In the genomic region with DNA sequence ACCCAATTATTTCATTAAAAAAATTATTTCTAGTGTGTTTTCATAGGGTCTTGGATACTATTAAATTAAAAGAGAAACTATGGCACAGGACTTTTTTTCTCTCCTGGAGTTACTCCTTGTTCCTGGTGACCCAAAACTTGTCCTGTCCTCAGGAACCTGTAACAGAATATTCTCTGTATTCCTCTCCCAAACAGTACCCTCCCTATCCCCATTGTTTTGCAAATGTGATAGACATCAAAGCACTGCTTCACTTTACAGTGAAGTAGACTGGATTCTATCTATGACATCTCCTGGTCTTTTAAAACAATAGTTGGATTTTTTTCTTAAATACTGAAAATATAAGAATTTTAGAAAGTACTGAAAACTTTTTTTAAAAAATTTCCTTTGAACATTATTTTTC, we compare ENCODE assay signal across 17 cellular contexts. TPM values are rescaled to one million over a fixed set of nuclear protein-coding genes. Genes with fewer than 3 reads are reported as not detected.
DNase-seq lines count a peak whose midpoint lies in the region; ATAC-seq, FAIRE-seq and TF ChIP-seq lines count a peak whose summit lies in the region.
"Had no signal": no experiment of that assay in that cellular context is flagged by ENCODE, and none has a peak within 500 bp of the region (broad histone marks: within the 10 kb centered on the region; RNA-seq: fewer than 3 reads in every experiment).

No MANE protein-coding gene starts in this region.

- H3K9me3 ChIP-seq in neutrophil = no peaks in the 10 kb centered on the region
- no peaks in the 10 kb centered on the region for H3K9me3 ChIP-seq in neural progenitor cell (ENCODE audit: low read depth)
- H3K9me3 ChIP-seq: HAP-1 had no signal

- H4K20me1 ChIP-seq in neural progenitor cell (ENCODE audit: low read depth) = no peaks in the 10 kb centered on the region

- no peak overlapping the region for H3K27ac Mint-ChIP-seq in WTC11
- H3K27ac Mint-ChIP-seq in T-cell = no peak overlapping the region
- no peak overlapping the region for H3K27ac Mint-ChIP-seq in neural progenitor cell
- H3K27ac Mint-ChIP-seq: CD8-positive, alpha-beta T cell had no signal

- FAIRE-seq in G401.6 (lab: Jason Lieb, UNC) = peak; percentile 11
- FAIRE-seq: D721Med, HTR-8/SVneo had no signal

- H3K36me3 Mint-ChIP-seq in WTC11 (peaks cover 31% of the 10 kb centered on the region), T-cell (peaks cover 43% of the 10 kb centered on the region), neural progenitor cell (peaks cover 12% of the 10 kb centered on the region)

- H3K4me1 Mint-ChIP-seq in WTC11 (peaks cover 19% of the 10 kb centered on the region), T-cell (no peaks in the 10 kb centered on the region), neural progenitor cell (no peaks in the 10 kb centered on the region)
- H3K4me1 Mint-ChIP-seq: CD14-positive monocyte had no signal

- ATAC-seq in WTC11 = peak; percentile 47
- ATAC-seq in T-cell (replicated peaks in 1 of 4) = no peak
- ATAC-seq in GM18519 (IDR thresholded peaks at IDR 0.05; ENCODE audit: low FRiP score, unreplicated experiment) = no peak
- ATAC-seq: CD8-positive, alpha-beta T cell had no signal

- no peak overlapping the region for H3K4me2 ChIP-seq in neural progenitor cell

- CTCF ChIA-PET in WTC11 (lab: Charles Lee) (no interaction called here), T-cell (lab: Charles Lee) (no interaction called here)

- H3K27me3 ChIP-seq in neutrophil (no peaks in the 10 kb centered on the region), neural progenitor cell (no peaks in the 10 kb centered on the region)

- no peaks in the 10 kb centered on the region for H3K4me1 ChIP-seq in neutrophil (ENCODE audit: control insufficient read depth in 1 of 2, insufficient read depth in 1 of 2, low read depth in 1 of 2, low read length in 1 of 2)
- H3K4me1 ChIP-seq in neural progenitor cell = peaks cover 7% of the 10 kb centered on the region

- H3K79me2 ChIP-seq in neural progenitor cell (ENCODE audit: low read depth) = no peaks in the 10 kb centered on the region

- no peak overlapping the region for H2AFZ ChIP-seq in neural progenitor cell (replicated peaks)

- TF ChIP-seq CTCF in WTC11 (IDR thresholded peaks at IDR 0.05) = no peak
- no peak for TF ChIP-seq CTCF in neutrophil (IDR thresholded peaks at IDR 0.05)
- no peak for TF ChIP-seq CTCF in neural progenitor cell (IDR thresholded peaks at IDR 0.05)

- no peaks in the 10 kb centered on the region for H3F3A ChIP-seq in neural progenitor cell (ENCODE audit: low read depth)

- peak overlapping the region; percentile 23 for H3K27ac ChIP-seq in neutrophil
- H3K27ac ChIP-seq in neural progenitor cell = no peak overlapping the region
- H3K27ac ChIP-seq: 22Rv1 had no signal

- no peak overlapping the region for H3K9ac ChIP-seq in neural progenitor cell

- no peak for DNase-seq in WTC11 (ENCODE audit: low spot score)
- peak; percentile 20 for DNase-seq in iPS-NIHi11 (ENCODE audit: low spot score)
- DNase-seq in T-cell = no peak
- DNase-seq in NCI-H748 (lab: John Stamatoyannopoulos, UW; ENCODE audit: unreplicated experiment) = no peak
- no peak for DNase-seq in neural progenitor cell (ENCODE audit: low spot score)
- DNase-seq: CD8-positive, alpha-beta T cell; COR-L47; DMS153; GOT3 had no signal

- no peaks in the 10 kb centered on the region for H3K9me3 Mint-ChIP-seq in WTC11
- no peaks in the 10 kb centered on the region for H3K9me3 Mint-ChIP-seq in T-cell
- no peaks in the 10 kb centered on the region for H3K9me3 Mint-ChIP-seq in neural progenitor cell
- H3K9me3 Mint-ChIP-seq: CD8-positive, alpha-beta T cell had no signal

- H3K4me3 Mint-ChIP-seq in WTC11 (no peak overlapping the region), T-cell (no peak overlapping the region), neural progenitor cell (no peak overlapping the region)
- H3K4me3 Mint-ChIP-seq: CD14-positive monocyte; CD8-positive, alpha-beta T cell had no signal

- POLR2A ChIA-PET in WTC11 (lab: Charles Lee) = no interaction called here
- POLR2A ChIA-PET in T-cell (lab: Charles Lee) = no interaction called here

- H3K36me3 ChIP-seq in neutrophil = peaks cover 68% of the 10 kb centered on the region
- peaks cover 19% of the 10 kb centered on the region for H3K36me3 ChIP-seq in neural progenitor cell

- H3K4me3 ChIP-seq in neutrophil (ENCODE audit: low read depth in 1 of 2, low read length in 1 of 2) (no peak overlapping the region), neural progenitor cell (no peak overlapping the region)
- H3K4me3 ChIP-seq: HAP-1 had no signal

- H3K27me3 Mint-ChIP-seq in WTC11 (ENCODE audit: low read depth) = no peaks in the 10 kb centered on the region
- no peaks in the 10 kb centered on the region for H3K27me3 Mint-ChIP-seq in T-cell
- no peaks in the 10 kb centered on the region for H3K27me3 Mint-ChIP-seq in neural progenitor cell (ENCODE audit: insufficient read depth, low read depth)

TF ChIP-seq in WTC11, 78 proteins besides CTCF, POLR2A, EP300 and RAD21 (continues in another document):
- TF ChIP-seq ARID4B (CRISPR knock-in tag; IDR thresholded peaks at IDR 0.05; ENCODE audit: borderline replicate concordance) = no peak
- TF ChIP-seq GTF2I (CRISPR knock-in tag; conservative IDR thresholded peaks at IDR 0.05) = no peak
- TF ChIP-seq, protein P1, sequence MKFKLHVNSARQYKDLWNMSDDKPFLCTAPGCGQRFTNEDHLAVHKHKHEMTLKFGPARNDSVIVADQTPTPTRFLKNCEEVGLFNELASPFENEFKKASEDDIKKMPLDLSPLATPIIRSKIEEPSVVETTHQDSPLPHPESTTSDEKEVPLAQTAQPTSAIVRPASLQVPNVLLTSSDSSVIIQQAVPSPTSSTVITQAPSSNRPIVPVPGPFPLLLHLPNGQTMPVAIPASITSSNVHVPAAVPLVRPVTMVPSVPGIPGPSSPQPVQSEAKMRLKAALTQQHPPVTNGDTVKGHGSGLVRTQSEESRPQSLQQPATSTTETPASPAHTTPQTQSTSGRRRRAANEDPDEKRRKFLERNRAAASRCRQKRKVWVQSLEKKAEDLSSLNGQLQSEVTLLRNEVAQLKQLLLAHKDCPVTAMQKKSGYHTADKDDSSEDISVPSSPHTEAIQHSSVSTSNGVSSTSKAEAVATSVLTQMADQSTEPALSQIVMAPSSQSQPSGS (CRISPR knock-in tag; IDR thresholded peaks at IDR 0.05; ENCODE audit: borderline replicate concordance, low read depth) = no peak
- no peak for TF ChIP-seq NR2C2 (CRISPR knock-in tag; IDR thresholded peaks at IDR 0.05)
- no peak for TF ChIP-seq TP53 (CRISPR knock-in tag; IDR thresholded peaks at IDR 0.05)
- TF ChIP-seq, protein P2, sequence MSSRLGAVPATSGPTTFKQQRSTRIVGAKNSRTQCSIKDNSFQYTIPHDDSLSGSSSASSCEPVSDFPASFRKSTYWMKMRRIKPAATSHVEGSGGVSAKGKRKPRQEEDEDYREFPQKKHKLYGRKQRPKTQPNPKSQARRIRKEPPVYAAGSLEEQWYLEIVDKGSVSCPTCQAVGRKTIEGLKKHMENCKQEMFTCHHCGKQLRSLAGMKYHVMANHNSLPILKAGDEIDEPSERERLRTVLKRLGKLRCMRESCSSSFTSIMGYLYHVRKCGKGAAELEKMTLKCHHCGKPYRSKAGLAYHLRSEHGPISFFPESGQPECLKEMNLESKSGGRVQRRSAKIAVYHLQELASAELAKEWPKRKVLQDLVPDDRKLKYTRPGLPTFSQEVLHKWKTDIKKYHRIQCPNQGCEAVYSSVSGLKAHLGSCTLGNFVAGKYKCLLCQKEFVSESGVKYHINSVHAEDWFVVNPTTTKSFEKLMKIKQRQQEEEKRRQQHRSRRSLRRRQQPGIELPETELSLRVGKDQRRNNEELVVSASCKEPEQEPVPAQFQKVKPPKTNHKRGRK (CRISPR knock-in tag; IDR thresholded peaks at IDR 0.05; ENCODE audit: borderline replicate concordance) = no peak

RNA-seq across cellular contexts. Expression of gene FAR1, which starts 37.2 kb away (rescaled TPM):
- total RNA-seq in WTC11 (2021) = 58.8 to 63.9 TPM (median 60.5 TPM) in 3 replicates
- total RNA-seq in T-cell = 10 to 100 TPM; 25.2 to 35.2 (median 29.6) TPM
- 75.5 and 139 TPM in 2 replicates for total RNA-seq in neural progenitor cell (ENCODE audit: low replicate concordance)
